5 cellular contexts compared by ENCODE assay signal in genomic region chr10:47730911-47731310, GRCh38. TPM values are rescaled to one million over a fixed set of nuclear protein-coding genes. Genes with fewer than 3 reads are reported as not detected.
"Had no signal": no experiment of that assay in that cellular context is flagged by ENCODE, and none has a peak within 500 bp of the region (broad histone marks: within the 10 kb centered on the region; RNA-seq: fewer than 3 reads in every experiment).

No MANE protein-coding gene starts in this region.

RNA-seq across cellular contexts. Expression of gene SYT15B, which starts 32.5 kb away (rescaled TPM):
- total RNA-seq: HepG2, HT-29, HT1080 had no signal
- polyA plus RNA-seq: HepG2, IgD-negative memory B cell, K562 had no signal
